Comparison of ENCODE assay signal across 24 cellular contexts in genomic region chr13:46609726-46610125, GRCh38. TPM values are rescaled to one million over a fixed set of nuclear protein-coding genes. Genes with fewer than 3 reads are reported as not detected.
DNase-seq lines count a peak whose midpoint lies in the region; FAIRE-seq and TF ChIP-seq lines count a peak whose summit lies in the region.
"Had no signal": no experiment of that assay in that cellular context is flagged by ENCODE, and none has a peak within 500 bp of the region (broad histone marks: within the 10 kb centered on the region; RNA-seq: fewer than 3 reads in every experiment).

No MANE protein-coding gene starts in this region.

- peak; percentile 31 for FAIRE-seq in GM12891 (lab: Jason Lieb, UNC)
- FAIRE-seq: colon had no signal

- H3K27ac ChIP-seq in BLaER1, result no peak overlapping the region
- H3K27ac ChIP-seq: parathyroid adenoma, thyroid gland had no signal

- H3K27me3 Mint-ChIP-seq in neural crest cell (ENCODE audit: low read depth), result no peaks in the 10 kb centered on the region
- H3K27me3 Mint-ChIP-seq: activated naive CD8-positive, alpha-beta T cell treated with anti-CD3 and anti-CD28 coated beads for 36 hours; activated T-cell treated with anti-CD3 and anti-CD28 coated beads, Interleukin-2, amount 50 U/mL, for 24 hours; IgD-negative memory B cell had no signal

- peaks cover 4% of the 10 kb centered on the region for H3K9me3 Mint-ChIP-seq in neural crest cell
- H3K9me3 Mint-ChIP-seq: activated naive CD8-positive, alpha-beta T cell treated with anti-CD3 and anti-CD28 coated beads for 36 hours; activated T-cell treated with anti-CD3 and anti-CD28 coated beads, Interleukin-2, amount 50 U/mL, for 24 hours; IgD-negative memory B cell had no signal

- H3K9ac ChIP-seq in BLaER1, result no peak overlapping the region
- H3K9ac ChIP-seq: parathyroid adenoma had no signal

- H3K36me3 Mint-ChIP-seq in neural crest cell (ENCODE audit: low read depth), result peaks cover 3% of the 10 kb centered on the region
- H3K36me3 Mint-ChIP-seq: IgD-negative memory B cell had no signal

- H4K20me1 ChIP-seq in BLaER1, result peaks cover 46% of the 10 kb centered on the region; the same call in 1 of the 2 replicates

- no peak for TF ChIP-seq POLR2A in GM12891 (IDR thresholded peaks at IDR 0.05; ENCODE audit: low read depth, low read length)

- peak overlapping the region; percentile 54 for H3K4me2 ChIP-seq in BLaER1

- H3K9me3 ChIP-seq in BLaER1, result no peaks in the 10 kb centered on the region
- H3K9me3 ChIP-seq: thyroid gland had no signal

- H3K36me3 ChIP-seq in BLaER1, result peaks cover 6% of the 10 kb centered on the region; the same call in 1 of the 2 replicates
- H3K36me3 ChIP-seq: thyroid gland had no signal

- peaks cover 64% of the 10 kb centered on the region for H3K4me1 ChIP-seq in BLaER1

- no peak for TF ChIP-seq CTCF in neural crest cell (conservative IDR thresholded peaks at IDR 0.05)

- DNase-seq in GM12891 (ENCODE audit: insufficient read length, low spot score), result no peak
- peak; percentile 92 for DNase-seq in NCI-H69 (lab: John Stamatoyannopoulos, UW)
- DNase-seq in neural crest cell (ENCODE audit: low read depth, low spot score), result no peak
- DNase-seq in NCI-H2107 treated with DMSO at 0.1 percent for 48 hours (lab: John Stamatoyannopoulos, UW; ENCODE audit: unreplicated experiment), result no peak
- DNase-seq in activated T-cell treated with anti-CD3 and anti-CD28 coated beads, Interleukin-2, amount 50 U/mL, for 48 hours, result no peak
- DNase-seq in hypothalamus (lab: John Stamatoyannopoulos, UW), result no peak
- DNase-seq: activated CD4-positive, CD25-positive, alpha-beta regulatory T cell; activated gamma-delta T cell; activated naive CD8-positive, alpha-beta T cell treated with anti-CD3 and anti-CD28 coated beads for 36 hours; activated T-cell treated with anti-CD3 and anti-CD28 coated beads, Interleukin-2, amount 50 U/mL, for 24 hours; anterior cingulate cortex; C1 segment of cervical spinal cord; DMS79; effector CD8-positive, alpha-beta T cell; GOT3; NCI-H187; NCI-H774; OCI-M1; stimulated activated CD4-positive, alpha-beta T cell treated with anti-CD3 and anti-CD28 coated beads, Interleukin-1b, Interleukin-23, amount 100 ng/mL, for 48 hours; thyroid gland had no signal

- H3K27me3 ChIP-seq in BLaER1, result no peaks in the 10 kb centered on the region
- H3K27me3 ChIP-seq: thyroid gland had no signal

- peak overlapping the region; percentile 47 for H3K27ac Mint-ChIP-seq in neural crest cell (ENCODE audit: unreplicated experiment)
- H3K27ac Mint-ChIP-seq: activated naive CD8-positive, alpha-beta T cell treated with anti-CD3 and anti-CD28 coated beads for 36 hours; activated T-cell treated with anti-CD3 and anti-CD28 coated beads, Interleukin-2, amount 50 U/mL, for 24 hours; IgD-negative memory B cell had no signal

- no peak overlapping the region for H3K4me3 ChIP-seq in BLaER1
- H3K4me3 ChIP-seq: thyroid gland had no signal

- H3K4me3 Mint-ChIP-seq in neural crest cell, result peak overlapping the region; percentile 54
- H3K4me3 Mint-ChIP-seq: activated naive CD8-positive, alpha-beta T cell treated with anti-CD3 and anti-CD28 coated beads for 36 hours; activated T-cell treated with anti-CD3 and anti-CD28 coated beads, Interleukin-2, amount 50 U/mL, for 24 hours had no signal

- peaks cover 70% of the 10 kb centered on the region for H3K4me1 Mint-ChIP-seq in neural crest cell

TF ChIP-seq in GM12891, 5 proteins besides CTCF, POLR2A, EP300 and RAD21:
- TF ChIP-seq POLR2AphosphoS5 (IDR thresholded peaks at IDR 0.05; ENCODE audit: low read depth, low read length) (no peak), SPI1 (IDR thresholded peaks at IDR 0.05; ENCODE audit: low read depth, low read length) (no peak), PAX5 (IDR thresholded peaks at IDR 0.05; ENCODE audit: insufficient read depth, low read length, severe bottlenecking) (no peak), TAF1 (IDR thresholded peaks at IDR 0.05; ENCODE audit: low read depth, low read length) (no peak), POU2F2 (IDR thresholded peaks at IDR 0.05; ENCODE audit: low read depth, low read length) (no peak)

RNA-seq across cellular contexts. Expression of gene LRCH1, which starts 56.8 kb away (rescaled TPM):
- 19.9 TPM for polyA plus RNA-seq in GM12891 (2012; ENCODE audit: low read depth, missing spikeins)
- total RNA-seq in neural crest cell, result 15.4 and 15.8 TPM in 2 replicates
